17 cellular contexts compared by ENCODE assay signal in the genomic region with DNA sequence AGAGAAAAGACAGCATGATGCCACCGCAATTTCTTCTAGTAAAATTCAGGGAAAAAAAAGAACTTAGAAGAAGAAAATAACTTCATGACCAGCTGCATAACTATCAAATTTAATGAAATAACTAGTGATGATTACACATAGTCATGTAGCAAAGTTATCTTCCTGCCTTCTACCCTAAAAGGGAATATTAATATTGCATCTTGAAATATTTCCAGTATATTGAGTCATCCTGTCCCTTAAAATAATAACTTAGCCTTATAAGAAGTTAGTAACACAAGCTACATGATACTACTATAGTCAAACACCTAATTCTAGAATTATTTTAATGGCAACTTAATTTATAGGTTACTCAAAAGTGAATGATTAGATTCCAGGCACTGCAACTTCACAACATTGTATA.
"Had no signal": no experiment of that assay in that cellular context is flagged by ENCODE, and none has a peak within 500 bp of the region (broad histone marks: within the 10 kb centered on the region; RNA-seq: fewer than 3 reads in every experiment).

No MANE protein-coding gene starts in this region.

- H3K4me3 ChIP-seq: coronary artery, lung, sigmoid colon, stomach had no signal

- ATAC-seq: esophagus mucosa; left cardiac atrium; naive thymus-derived CD4-positive, alpha-beta T cell; T-cell had no signal

- DNase-seq: activated CD4-positive, alpha-beta T cell treated with anti-CD3 and anti-CD28 coated beads, Interleukin-2, amount 50 U/mL, for 4 hours; activated naive CD4-positive, alpha-beta T cell treated with anti-CD3 and anti-CD28 coated beads for 36 hours; activated T-cell treated with anti-CD3 and anti-CD28 coated beads for 4 hours; caudate nucleus; head of caudate nucleus; left cardiac atrium; midbrain; naive thymus-derived CD4-positive, alpha-beta T cell; sigmoid colon; stimulated activated CD4-positive, alpha-beta T cell treated with anti-CD3 and anti-CD28 coated beads, Interleukin-12 subunit alpha, Interleukin-12 subunit beta, amount 100 ng/mL, for 4 hours; stimulated activated CD4-positive, alpha-beta T cell treated with anti-CD3 and anti-CD28 coated beads, Interleukin-2, amount 100 ng/mL, for 24 hours; stomach; T-cell; T-helper 9 cell had no signal
